Comparison of ENCODE assay signal across 1 cellular context in the genomic region with DNA sequence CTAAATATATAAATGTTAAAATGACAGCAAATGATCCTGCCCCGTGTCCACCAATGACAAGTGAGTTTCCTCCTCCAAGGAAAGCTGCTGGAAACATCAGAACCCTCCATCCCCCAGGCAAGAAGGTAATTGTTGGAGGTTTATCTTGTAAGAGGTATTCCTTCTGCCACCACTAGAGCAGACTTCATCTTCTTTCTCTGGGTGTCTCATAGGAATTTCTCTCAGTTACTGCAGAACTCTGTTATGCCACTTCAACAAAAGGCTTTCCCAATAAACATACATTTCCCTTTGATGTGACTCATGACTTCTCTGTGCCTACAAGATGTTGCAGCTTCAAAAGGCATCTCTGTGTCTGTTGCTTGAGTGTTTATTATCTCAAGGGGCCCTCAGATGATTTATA.
TF ChIP-seq lines count a peak whose summit lies in the region.

No MANE protein-coding gene starts in this region.

TF ChIP-seq in SK-N-SH, 30 proteins besides CTCF, POLR2A, EP300 and RAD21 (continued from another document):
- TF ChIP-seq IRF3 (IDR thresholded peaks at IDR 0.05; ENCODE audit: low read depth, low read length) (no peak), JUND (IDR thresholded peaks at IDR 0.05) (no peak), FOXJ3 (CRISPR knock-in tag; IDR thresholded peaks at IDR 0.05) (no peak), MEF2A (IDR thresholded peaks at IDR 0.05; ENCODE audit: borderline replicate concordance, low read depth) (no peak), NRF1 (IDR thresholded peaks at IDR 0.05; ENCODE audit: low read depth, low read length) (no peak), RFX5 (IDR thresholded peaks at IDR 0.05; ENCODE audit: low read length) (no peak), SMC3 (IDR thresholded peaks at IDR 0.05; ENCODE audit: low read depth, low read length) (no peak), RCOR1 (IDR thresholded peaks at IDR 0.05; ENCODE audit: low read length) (no peak), TCF12 (IDR thresholded peaks at IDR 0.05) (no peak), FOSL2 (IDR thresholded peaks at IDR 0.05; ENCODE audit: borderline replicate concordance, low read depth) (no peak), USF1 (IDR thresholded peaks at IDR 0.05; ENCODE audit: borderline replicate concordance, low read depth) (no peak)
- TF ChIP-seq, protein P1, sequence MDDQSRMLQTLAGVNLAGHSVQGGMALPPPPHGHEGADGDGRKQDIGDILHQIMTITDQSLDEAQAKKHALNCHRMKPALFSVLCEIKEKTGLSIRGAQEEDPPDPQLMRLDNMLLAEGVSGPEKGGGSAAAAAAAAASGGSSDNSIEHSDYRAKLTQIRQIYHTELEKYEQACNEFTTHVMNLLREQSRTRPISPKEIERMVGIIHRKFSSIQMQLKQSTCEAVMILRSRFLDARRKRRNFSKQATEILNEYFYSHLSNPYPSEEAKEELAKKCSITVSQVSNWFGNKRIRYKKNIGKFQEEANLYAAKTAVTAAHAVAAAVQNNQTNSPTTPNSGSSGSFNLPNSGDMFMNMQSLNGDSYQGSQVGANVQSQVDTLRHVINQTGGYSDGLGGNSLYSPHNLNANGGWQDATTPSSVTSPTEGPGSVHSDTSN (IDR thresholded peaks at IDR 0.05) = no peak
- TF ChIP-seq, protein P2, sequence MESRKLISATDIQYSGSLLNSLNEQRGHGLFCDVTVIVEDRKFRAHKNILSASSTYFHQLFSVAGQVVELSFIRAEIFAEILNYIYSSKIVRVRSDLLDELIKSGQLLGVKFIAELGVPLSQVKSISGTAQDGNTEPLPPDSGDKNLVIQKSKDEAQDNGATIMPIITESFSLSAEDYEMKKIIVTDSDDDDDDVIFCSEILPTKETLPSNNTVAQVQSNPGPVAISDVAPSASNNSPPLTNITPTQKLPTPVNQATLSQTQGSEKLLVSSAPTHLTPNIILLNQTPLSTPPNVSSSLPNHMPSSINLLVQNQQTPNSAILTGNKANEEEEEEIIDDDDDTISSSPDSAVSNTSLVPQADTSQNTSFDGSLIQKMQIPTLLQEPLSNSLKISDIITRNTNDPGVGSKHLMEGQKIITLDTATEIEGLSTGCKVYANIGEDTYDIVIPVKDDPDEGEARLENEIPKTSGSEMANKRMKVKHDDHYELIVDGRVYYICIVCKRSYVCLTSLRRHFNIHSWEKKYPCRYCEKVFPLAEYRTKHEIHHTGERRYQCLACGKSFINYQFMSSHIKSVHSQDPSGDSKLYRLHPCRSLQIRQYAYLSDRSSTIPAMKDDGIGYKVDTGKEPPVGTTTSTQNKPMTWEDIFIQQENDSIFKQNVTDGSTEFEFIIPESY (IDR thresholded peaks at IDR 0.05; ENCODE audit: borderline replicate concordance, low read depth) = no peak
- TF ChIP-seq, protein P3, sequence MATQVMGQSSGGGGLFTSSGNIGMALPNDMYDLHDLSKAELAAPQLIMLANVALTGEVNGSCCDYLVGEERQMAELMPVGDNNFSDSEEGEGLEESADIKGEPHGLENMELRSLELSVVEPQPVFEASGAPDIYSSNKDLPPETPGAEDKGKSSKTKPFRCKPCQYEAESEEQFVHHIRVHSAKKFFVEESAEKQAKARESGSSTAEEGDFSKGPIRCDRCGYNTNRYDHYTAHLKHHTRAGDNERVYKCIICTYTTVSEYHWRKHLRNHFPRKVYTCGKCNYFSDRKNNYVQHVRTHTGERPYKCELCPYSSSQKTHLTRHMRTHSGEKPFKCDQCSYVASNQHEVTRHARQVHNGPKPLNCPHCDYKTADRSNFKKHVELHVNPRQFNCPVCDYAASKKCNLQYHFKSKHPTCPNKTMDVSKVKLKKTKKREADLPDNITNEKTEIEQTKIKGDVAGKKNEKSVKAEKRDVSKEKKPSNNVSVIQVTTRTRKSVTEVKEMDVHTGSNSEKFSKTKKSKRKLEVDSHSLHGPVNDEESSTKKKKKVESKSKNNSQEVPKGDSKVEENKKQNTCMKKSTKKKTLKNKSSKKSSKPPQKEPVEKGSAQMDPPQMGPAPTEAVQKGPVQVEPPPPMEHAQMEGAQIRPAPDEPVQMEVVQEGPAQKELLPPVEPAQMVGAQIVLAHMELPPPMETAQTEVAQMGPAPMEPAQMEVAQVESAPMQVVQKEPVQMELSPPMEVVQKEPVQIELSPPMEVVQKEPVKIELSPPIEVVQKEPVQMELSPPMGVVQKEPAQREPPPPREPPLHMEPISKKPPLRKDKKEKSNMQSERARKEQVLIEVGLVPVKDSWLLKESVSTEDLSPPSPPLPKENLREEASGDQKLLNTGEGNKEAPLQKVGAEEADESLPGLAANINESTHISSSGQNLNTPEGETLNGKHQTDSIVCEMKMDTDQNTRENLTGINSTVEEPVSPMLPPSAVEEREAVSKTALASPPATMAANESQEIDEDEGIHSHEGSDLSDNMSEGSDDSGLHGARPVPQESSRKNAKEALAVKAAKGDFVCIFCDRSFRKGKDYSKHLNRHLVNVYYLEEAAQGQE (IDR thresholded peaks at IDR 0.05; ENCODE audit: low read depth, low read length) = no peak
